8 cellular contexts compared by ENCODE assay signal in genomic region chr11:65013130-65013691, GRCh38. TPM values are rescaled to one million over a fixed set of nuclear protein-coding genes. Genes with fewer than 3 reads are reported as not detected.
DNase-seq lines count a peak whose midpoint lies in the region; ATAC-seq and TF ChIP-seq lines count a peak whose summit lies in the region.

No MANE protein-coding gene starts in this region.

- peak; percentile 65 to 74 (median 71) for TF ChIP-seq CTCF in heart right ventricle (IDR thresholded peaks at IDR 0.05)
- no peak for TF ChIP-seq CTCF in vagina (IDR thresholded peaks at IDR 0.05)

- H3K36me3 ChIP-seq in SJSA1: peaks cover 10% of the 10 kb centered on the region
- H3K36me3 ChIP-seq in heart right ventricle: peaks cover 0 to 9% (median 1%) of the 10 kb centered on the region in 9 donors
- H3K36me3 ChIP-seq in vagina: no peaks in the 10 kb centered on the region

- H3K9me3 ChIP-seq in SJSA1 (replicated peaks) (no peaks in the 10 kb centered on the region), heart right ventricle (no peaks in the 10 kb centered on the region), vagina (no peaks in the 10 kb centered on the region)

- 22 to 23% methylated on average over 14 of the region's 14 CpGs for WGBS in heart right ventricle, 2 donors

- H3K4me1 Mint-ChIP-seq in activated naive CD8-positive, alpha-beta T cell treated with anti-CD3 and anti-CD28 coated beads, Interleukin-2, amount 50 U/mL, for 24 hours: peaks cover 25% of the 10 kb centered on the region

- H3K9me3 Mint-ChIP-seq in activated naive CD8-positive, alpha-beta T cell treated with anti-CD3 and anti-CD28 coated beads, Interleukin-2, amount 50 U/mL, for 24 hours: no peaks in the 10 kb centered on the region

- H3K27me3 ChIP-seq in SJSA1 (replicated peaks) (no peaks in the 10 kb centered on the region), heart right ventricle (no peaks in the 10 kb centered on the region), vagina (no peaks in the 10 kb centered on the region)

- intact Hi-C loops in heart right ventricle (cut with DNase I): loop anchor here in 8 of 10 donors (5.0 to 10.0 kb wide), 10 partner anchors 72 to 168 kb away; partner anchors contain the start of genes CDC42BPG (in 3 of the 8), ZNHIT2 (in 3 of the 8), ATG2A (in 2 of the 8) and CDCA5 (in 1 of the 8)
- intact Hi-C loops in vagina (cut with DNase I): loop anchor here (5.0 kb wide), 1 partner anchor 104 kb away; the partner anchor contains the start of gene ZNHIT2

- H3K4me1 ChIP-seq in SJSA1 (replicated peaks): peaks cover 22% of the 10 kb centered on the region
- H3K4me1 ChIP-seq in heart right ventricle: peaks cover 11 to 34% (median 20%) of the 10 kb centered on the region in 9 donors
- H3K4me1 ChIP-seq in vagina: peaks cover 19% of the 10 kb centered on the region

- H3K4me3 ChIP-seq in GM08714 (ENCODE audit: low read length) (peak overlapping the region; percentile 80; the same call in 1 of the 2 replicates), SJSA1 (peak overlapping the region; percentile 74), heart right ventricle (peak overlapping the region; percentile 57 to 92 (median 76)), vagina (peak overlapping the region; percentile 72 to 74)

- peak overlapping the region; percentile 92 for H3K27ac ChIP-seq in SJSA1
- peak overlapping the region; percentile 87 to 100 (median 98) for H3K27ac ChIP-seq in heart right ventricle
- H3K27ac ChIP-seq in vagina: peak overlapping the region; percentile 98

- DNase-seq in SJSA1 (ENCODE audit: low read depth in 1 of 2, low spot score in 2 of 2) (peak in 1 of 2 experiments; percentile 97), heart right ventricle (peak; percentile 91 to 92), putamen (ENCODE audit: low spot score) (peak; percentile 87), vagina (ENCODE audit: extremely low spot score in 2 of 2) (no peak)
- DNase-seq in activated naive CD8-positive, alpha-beta T cell treated with anti-CD3 and anti-CD28 coated beads, Interleukin-2, amount 50 U/mL, for 24 hours: peak; percentile 92

- H3K36me3 Mint-ChIP-seq in activated naive CD8-positive, alpha-beta T cell treated with anti-CD3 and anti-CD28 coated beads, Interleukin-2, amount 50 U/mL, for 24 hours (ENCODE audit: low read depth): peaks cover 15% of the 10 kb centered on the region

- no peaks in the 10 kb centered on the region for H3K27me3 Mint-ChIP-seq in activated naive CD8-positive, alpha-beta T cell treated with anti-CD3 and anti-CD28 coated beads, Interleukin-2, amount 50 U/mL, for 24 hours

- peak; percentile 56 for ATAC-seq in HG03108 (IDR thresholded peaks at IDR 0.05; ENCODE audit: unreplicated experiment)
- ATAC-seq in activated naive CD8-positive, alpha-beta T cell treated with anti-CD3 and anti-CD28 coated beads, Interleukin-2, amount 50 U/mL, for 24 hours: no peak
- ATAC-seq in heart right ventricle: peak in 7 of 8 donors; percentile 90 to 97 (median 95)
- no peak for ATAC-seq in GM18858 (IDR thresholded peaks at IDR 0.05; ENCODE audit: unreplicated experiment)

- peak overlapping the region; percentile 94 for H3K27ac Mint-ChIP-seq in activated naive CD8-positive, alpha-beta T cell treated with anti-CD3 and anti-CD28 coated beads, Interleukin-2, amount 50 U/mL, for 24 hours

- TF ChIP-seq POLR2A in vagina (IDR thresholded peaks at IDR 0.05): no peak

- H3K4me3 Mint-ChIP-seq in activated naive CD8-positive, alpha-beta T cell treated with anti-CD3 and anti-CD28 coated beads, Interleukin-2, amount 50 U/mL, for 24 hours: peak overlapping the region; percentile 85

RNA-seq across cellular contexts. Expression of gene ARL2, which starts 0.7 kb away (rescaled TPM):
- total RNA-seq in SJSA1 (2014; rRNA removed; shearing (Covaris generic)): 155 and 222 TPM in 2 replicates
- total RNA-seq in heart right ventricle (100 to 1,000 TPM in 9 of 10 donors, 10 to 100 TPM in 1; 92.6 to 144 (median 117) TPM), vagina (112 TPM)
- polyA plus RNA-seq in heart right ventricle: 100 to 1,000 TPM; 115 to 157 TPM

RNA-seq across cellular contexts. Expression of gene SNX15, which starts 14.0 kb away (rescaled TPM):
- 35.3 and 36.9 TPM in 2 replicates for total RNA-seq in SJSA1 (2014; rRNA removed; shearing (Covaris generic))
- total RNA-seq in heart right ventricle (10 to 100 TPM; 11.4 to 21.8 (median 15.2) TPM), vagina (24.1 TPM)
- polyA plus RNA-seq in heart right ventricle: 10 to 100 TPM; 14.7 to 23.2 TPM

RNA-seq across cellular contexts. Expression of gene BATF2, which starts 16.4 kb away (rescaled TPM):
- not detected in 2 replicates for total RNA-seq in SJSA1 (2014; rRNA removed; shearing (Covaris generic))
- 10 to 100 TPM in 1 of 10 donors, 1 to 10 TPM in 8, under 1 TPM in 1; 0.66 to 31.8 (median 1.7) TPM for total RNA-seq in heart right ventricle
- 1 to 10 TPM; 2.1 to 2.9 TPM for polyA plus RNA-seq in heart right ventricle
- total RNA-seq in vagina: not detected

RNA-seq across cellular contexts. Expression of gene SAC3D1, which starts 27.8 kb away (rescaled TPM):
- total RNA-seq in SJSA1 (2014; rRNA removed; shearing (Covaris generic)): 35.8 and 69.9 TPM in 2 replicates
- total RNA-seq in heart right ventricle (1 to 10 TPM; 3.8 to 9.3 (median 4.8) TPM), vagina (11.8 TPM)
- 10 to 100 TPM in 1 of 2 donors, 1 to 10 TPM in 1; 4.7 to 17.3 TPM for polyA plus RNA-seq in heart right ventricle

RNA-seq across cellular contexts. Expression of gene MAJIN, which starts 41.3 kb away (rescaled TPM):
- total RNA-seq in SJSA1 (2014; rRNA removed; shearing (Covaris generic)): not detected in 2 replicates
- total RNA-seq in heart right ventricle: not detected
- not detected for polyA plus RNA-seq in heart right ventricle
- total RNA-seq in vagina: not detected

Comparison
In these comparisons a context has a peak if more than half of its experiments do, and no peak if none do; other contexts are left out.
1. ATAC-seq: peak in HG03108 (single experiment) and heart right ventricle (7 of 8); none in activated naive CD8-positive, alpha-beta T cell treated with anti-CD3 and anti-CD28 coated beads, Interleukin-2, amount 50 U/mL, for 24 hours (single experiment) and GM18858 (single experiment).
2. DNase-seq: peak in activated naive CD8-positive, alpha-beta T cell treated with anti-CD3 and anti-CD28 coated beads, Interleukin-2, amount 50 U/mL, for 24 hours (single experiment), heart right ventricle (2 of 2) and putamen (single experiment); none in vagina (0 of 2).
3. CTCF ChIP-seq: peak in heart right ventricle (9 of 9); none in vagina (0 of 3).
4. Peak in every context shown above with its lines, with median percentiles within 50 percentile points of each other: H3K4me3 ChIP-seq and H3K27ac ChIP-seq.